In genomic region chr11:125166347-125166841, GRCh38 we compare ENCODE assay signal across 10 cellular contexts. TPM values are rescaled to one million over a fixed set of nuclear protein-coding genes. Genes with fewer than 3 reads are reported as not detected.
DNase-seq lines count a peak whose midpoint lies in the region; ATAC-seq and TF ChIP-seq lines count a peak whose summit lies in the region.
"Had no signal": no experiment of that assay in that cellular context is flagged by ENCODE, and none has a peak within 500 bp of the region (broad histone marks: within the 10 kb centered on the region; RNA-seq: fewer than 3 reads in every experiment).

No MANE protein-coding gene starts in this region.

- H4K91ac ChIP-seq in IMR-90 (ENCODE audit: insufficient read depth, low read depth, low read length) = 0 out of 2 replicates have a peak overlapping the region, but pooled peaks have one; percentile 5

- H3K9me1 ChIP-seq in IMR-90 (ENCODE audit: insufficient read depth, low read length) = peaks cover 6% of the 10 kb centered on the region

- TF ChIP-seq CTCF in IMR-90 (conservative IDR thresholded peaks at IDR 0.05; ENCODE audit: low read depth, low read length) = no peak
- no peak for TF ChIP-seq CTCF in astrocyte of the spinal cord (IDR thresholded peaks at IDR 0.05; ENCODE audit: low read depth, low read length)
- TF ChIP-seq CTCF in smooth muscle cell (IDR thresholded peaks at IDR 0.05; ENCODE audit: borderline replicate concordance, insufficient read depth, poor library complexity, severe bottlenecking) = no peak

- no peaks in the 10 kb centered on the region for H4K20me1 ChIP-seq in IMR-90 (ENCODE audit: insufficient read depth, low read length)
- peaks cover 23% of the 10 kb centered on the region for H4K20me1 ChIP-seq in smooth muscle cell (ENCODE audit: low read depth)

- intact Hi-C loops in IMR-90 (cut with micrococcal nuclease) = no loop called here

- no peak for TF ChIP-seq RAD21 in IMR-90 (IDR thresholded peaks at IDR 0.05; ENCODE audit: low read length)

- peaks cover 0 to 11% of the 10 kb centered on the region in 2 experiments; a peak in 1 of 4 replicates for H3K79me1 ChIP-seq in IMR-90 (ENCODE audit: low read depth in 1 of 2, low read length in 2 of 2)

- H3K27ac ChIP-seq in IMR-90 (ENCODE audit: insufficient read depth, low read length) (peak overlapping the region; percentile 80), smooth muscle cell (ENCODE audit: low read depth) (peak overlapping the region; percentile 77)

- BruUV-seq in IMR-90 (replicated peaks; lab: Mats Ljungman, UMichigan) = no TSS peak

- H2BK120ac ChIP-seq in IMR-90 (ENCODE audit: low read depth, low read length) = peak overlapping the region; percentile 56

- H4K5ac ChIP-seq in IMR-90 (ENCODE audit: low read depth, low read length) = no peak overlapping the region; the same call in 1 of the 2 replicates

- H3K79me2 ChIP-seq in smooth muscle cell (ENCODE audit: low read depth) = peaks cover 22% of the 10 kb centered on the region

- H3K9me3 ChIP-seq in IMR-90 (ENCODE audit: control insufficient read depth, insufficient read depth, low read length) = no peaks in the 10 kb centered on the region
- no peaks in the 10 kb centered on the region for H3K9me3 ChIP-seq in smooth muscle cell (replicated peaks; ENCODE audit: low read depth)

- H3K4me3 ChIP-seq in IMR-90 (ENCODE audit: insufficient read depth, low read depth, low read length) = peak overlapping the region; percentile 65
- peak overlapping the region; percentile 68 for H3K4me3 ChIP-seq in astrocyte of the spinal cord (ENCODE audit: low read depth, low read length)
- H3K4me3 ChIP-seq in smooth muscle cell = peak overlapping the region; percentile 78

- H3K4me2 ChIP-seq in IMR-90 (ENCODE audit: low read depth, low read length) = peak overlapping the region; percentile 83
- H3K4me2 ChIP-seq in smooth muscle cell = peak overlapping the region; percentile 95

- no peak for TF ChIP-seq POLR2A in IMR-90 (IDR thresholded peaks at IDR 0.05; ENCODE audit: low read depth, low read length)

- H3K14ac ChIP-seq in IMR-90 (replicated peaks; ENCODE audit: low read depth, low read length) = peak overlapping the region; percentile 49

- POLR2A ChIA-PET in IMR-90 (lab: Charles Lee; ENCODE audit: unreplicated experiment) = no interaction called here

- CTCF ChIA-PET in IMR-90 (lab: Yijun Ruan, JAX) = interaction anchor here (1.2 kb wide), 1 partner anchor 24 kb away, joined by 4 read pairs; no protein-coding TSS in a partner anchor

- peak overlapping the region; percentile 22 to 71; a peak in 2 of 4 replicates for H4K8ac ChIP-seq in IMR-90 (ENCODE audit: low read depth in 2 of 2, low read length in 2 of 2)

- peak overlapping the region; percentile 90 for H2AFZ ChIP-seq in IMR-90 (replicated peaks; ENCODE audit: low read length, poor library complexity)
- H2AFZ ChIP-seq in smooth muscle cell (ENCODE audit: low read depth) = peak overlapping the region; percentile 11

- peak overlapping the region; percentile 20; the same call in 1 of the 2 replicates for H2AK5ac ChIP-seq in IMR-90 (ENCODE audit: low read depth, low read length)

- in situ Hi-C loops in IMR-90 (cut with MboI; ENCODE audit: low sequenced_read_pairs) (loop anchor here (10.0 kb wide), 1 partner anchor 238 kb away; no protein-coding TSS in a partner anchor), astrocyte of the spinal cord (cut with HindIII; ENCODE audit: low sequenced_read_pairs) (no loop called here)

- no peak for DNase-seq in IMR-90
- peak; percentile 24 for DNase-seq in astrocyte of the spinal cord (ENCODE audit: low read depth, low spot score)
- peak; percentile 30 for DNase-seq in iris pigment epithelial cell (ENCODE audit: low read depth)
- no peak for DNase-seq in smooth muscle cell (lab: John Stamatoyannopoulos, UW; ENCODE audit: unreplicated experiment)
- DNase-seq in NCI-H2171 (lab: John Stamatoyannopoulos, UW) = no peak
- DNase-seq: effector CD4-positive, alpha-beta T cell; NCI-H774 had no signal

- H3F3A ChIP-seq in smooth muscle cell (ENCODE audit: low read depth) = peaks cover 8% of the 10 kb centered on the region

- H3K9ac ChIP-seq in IMR-90 (ENCODE audit: low read depth, low read length) (peak overlapping the region; percentile 84), smooth muscle cell (ENCODE audit: low read depth) (peak overlapping the region; percentile 67)

- no peak; the same call in 1 of the 2 replicates for ATAC-seq in IMR-90 (ENCODE audit: low read depth)
- ATAC-seq in HG02885 (IDR thresholded peaks at IDR 0.05; ENCODE audit: poor library complexity, unreplicated experiment) = no peak
- ATAC-seq in HG03520 (IDR thresholded peaks at IDR 0.05; ENCODE audit: unreplicated experiment) = no peak
- ATAC-seq in HG02970 (IDR thresholded peaks at IDR 0.05; ENCODE audit: low FRiP score, unreplicated experiment) = no peak

- H2BK20ac ChIP-seq in IMR-90 (ENCODE audit: low read depth, low read length) = no peak overlapping the region

- peak overlapping the region; percentile 78 for H3K4ac ChIP-seq in IMR-90 (ENCODE audit: low read depth, low read length)

- no peaks in the 10 kb centered on the region; the same call in 1 of the 2 replicates for H3K27me3 ChIP-seq in IMR-90 (ENCODE audit: control insufficient read depth, insufficient read depth, low read length)
- H3K27me3 ChIP-seq in smooth muscle cell (ENCODE audit: low read depth) = no peaks in the 10 kb centered on the region

- H2AK9ac ChIP-seq in IMR-90 (replicated peaks; ENCODE audit: low read depth, low read length, poor library complexity) = peak overlapping the region; percentile 86

- peak overlapping the region; percentile 95 for H3K23ac ChIP-seq in IMR-90 (ENCODE audit: low read depth, low read length)

- H3K56ac ChIP-seq in IMR-90 (ENCODE audit: extremely low read depth, insufficient read depth, low read length) = peak overlapping the region; percentile 48; the same call in 1 of the 2 replicates

- H2BK15ac ChIP-seq in IMR-90 (ENCODE audit: low read depth, low read length) = no peak overlapping the region; the same call in 2 of the 3 replicates

- H3K36me3 ChIP-seq in IMR-90 (ENCODE audit: control insufficient read depth, insufficient read depth, low read length) = no peaks in the 10 kb centered on the region
- H3K36me3 ChIP-seq in smooth muscle cell (ENCODE audit: low read depth) = no peaks in the 10 kb centered on the region

- 6% methylated on average over 22 of the region's 37 CpGs; no CpG with 5 or more reads in 1 of the 2 experiments for WGBS in IMR-90 (ENCODE audit: extremely low coverage in 2 of 2, insufficient read length in 1 of 2), 2 experiments
- 1% methylated on average over 25 of the region's 37 CpGs for WGBS in smooth muscle cell (ENCODE audit: low lambda C conversion rate)

- H3K4me1 ChIP-seq in IMR-90 (ENCODE audit: control insufficient read depth, insufficient read depth, low read length) (peaks cover 17% of the 10 kb centered on the region), smooth muscle cell (ENCODE audit: low read depth) (peaks cover 59% of the 10 kb centered on the region)

- dilution Hi-C loops in IMR-90 (cut with HindIII; ENCODE audit: low sequenced_read_pairs, unreplicated experiment) = no loop called here

- H3K18ac ChIP-seq in IMR-90 (ENCODE audit: low read depth, low read length) = no peak overlapping the region; the same call in 1 of the 2 replicates

- H2BK5ac ChIP-seq in IMR-90 (ENCODE audit: low read depth, low read length, poor library complexity, severe bottlenecking) = no peak overlapping the region

TF ChIP-seq in IMR-90, 13 proteins besides CTCF, POLR2A, EP300 and RAD21 (continues in another document):
- TF ChIP-seq FOS (IDR thresholded peaks at IDR 0.05; ENCODE audit: low read depth, low read length) (no peak), MXI1 (IDR thresholded peaks at IDR 0.05; ENCODE audit: borderline replicate concordance, low read depth, low read length) (no peak), RFX5 (IDR thresholded peaks at IDR 0.05; ENCODE audit: low read depth, low read length) (no peak), SMC3 (IDR thresholded peaks at IDR 0.05; ENCODE audit: low read depth, low read length) (no peak), USF2 (IDR thresholded peaks at IDR 0.05; ENCODE audit: low read depth, low read length) (no peak), RCOR1 (IDR thresholded peaks at IDR 0.05; ENCODE audit: insufficient replicate concordance, low read length) (no peak), MAZ (IDR thresholded peaks at IDR 0.05; ENCODE audit: borderline replicate concordance, low read depth, low read length) (no peak), NFE2L2 (IDR thresholded peaks at IDR 0.05; ENCODE audit: low read depth, low read length) (no peak), CEBPB (IDR thresholded peaks at IDR 0.05; ENCODE audit: low read depth, low read length) (no peak), MAFK (IDR thresholded peaks at IDR 0.05; ENCODE audit: low read depth, low read length) (no peak), CHD1 (IDR thresholded peaks at IDR 0.05; ENCODE audit: low read depth, low read length) (no peak), BHLHE40 (IDR thresholded peaks at IDR 0.05; ENCODE audit: low read depth, low read length) (no peak)

RNA-seq across cellular contexts. Expression of gene PKNOX2, which starts 1.8 kb away (rescaled TPM):
- total RNA-seq in IMR-90 (2012; rRNA removed) (0.72 and 1.1 TPM in 2 replicates), smooth muscle cell (6.5 and 7.2 TPM in 2 replicates)
- polyA plus RNA-seq in IMR-90 (2012; rRNA removed) (1.7 and 2.3 TPM in 2 replicates), smooth muscle cell (6.0 and 7.9 TPM in 2 replicates)
- polyA plus RNA-seq in IMR-90 (2012; cell fraction: cytosol; rRNA removed) = 1.4 and 1.6 TPM in 2 replicates
- polyA plus RNA-seq in IMR-90 (2012; cell fraction: nucleus; rRNA removed; ENCODE audit: low replicate concordance) = 1.7 and 2.4 TPM in 2 replicates

RNA-seq across cellular contexts. Expression of gene TMEM218, which starts 55.0 kb away (rescaled TPM):
- total RNA-seq in IMR-90 (2012; rRNA removed) (19.4 and 24.4 TPM in 2 replicates), smooth muscle cell (22.1 and 24.5 TPM in 2 replicates)
- polyA plus RNA-seq in IMR-90 (2012; rRNA removed) (17.7 and 23.0 TPM in 2 replicates), smooth muscle cell (22.7 and 30.7 TPM in 2 replicates)
- 22.3 and 22.4 TPM in 2 replicates for polyA plus RNA-seq in IMR-90 (2012; cell fraction: cytosol; rRNA removed)
- 16.7 and 47.5 TPM in 2 replicates for polyA plus RNA-seq in IMR-90 (2012; cell fraction: nucleus; rRNA removed; ENCODE audit: low replicate concordance)

Comparison
In these comparisons a context has a peak if more than half of its experiments do, and no peak if none do; other contexts are left out.
1. DNase-seq: peak in astrocyte of the spinal cord (single experiment) and iris pigment epithelial cell (single experiment); none in IMR-90 (single experiment), smooth muscle cell (single experiment) and NCI-H2171 (single experiment).
2. Peak in every context shown above with its lines, with median percentiles within 50 percentile points of each other: H3K4me3 ChIP-seq.